ENCODE assay signal across 1 cellular context in genomic region chr10:110209399-110209925, GRCh38.
TF ChIP-seq lines count a peak whose summit lies in the region.

No MANE protein-coding gene starts in this region.

TF ChIP-seq in GM12878, 131 proteins besides CTCF, POLR2A, EP300 and RAD21:
- TF ChIP-seq, protein P1, sequence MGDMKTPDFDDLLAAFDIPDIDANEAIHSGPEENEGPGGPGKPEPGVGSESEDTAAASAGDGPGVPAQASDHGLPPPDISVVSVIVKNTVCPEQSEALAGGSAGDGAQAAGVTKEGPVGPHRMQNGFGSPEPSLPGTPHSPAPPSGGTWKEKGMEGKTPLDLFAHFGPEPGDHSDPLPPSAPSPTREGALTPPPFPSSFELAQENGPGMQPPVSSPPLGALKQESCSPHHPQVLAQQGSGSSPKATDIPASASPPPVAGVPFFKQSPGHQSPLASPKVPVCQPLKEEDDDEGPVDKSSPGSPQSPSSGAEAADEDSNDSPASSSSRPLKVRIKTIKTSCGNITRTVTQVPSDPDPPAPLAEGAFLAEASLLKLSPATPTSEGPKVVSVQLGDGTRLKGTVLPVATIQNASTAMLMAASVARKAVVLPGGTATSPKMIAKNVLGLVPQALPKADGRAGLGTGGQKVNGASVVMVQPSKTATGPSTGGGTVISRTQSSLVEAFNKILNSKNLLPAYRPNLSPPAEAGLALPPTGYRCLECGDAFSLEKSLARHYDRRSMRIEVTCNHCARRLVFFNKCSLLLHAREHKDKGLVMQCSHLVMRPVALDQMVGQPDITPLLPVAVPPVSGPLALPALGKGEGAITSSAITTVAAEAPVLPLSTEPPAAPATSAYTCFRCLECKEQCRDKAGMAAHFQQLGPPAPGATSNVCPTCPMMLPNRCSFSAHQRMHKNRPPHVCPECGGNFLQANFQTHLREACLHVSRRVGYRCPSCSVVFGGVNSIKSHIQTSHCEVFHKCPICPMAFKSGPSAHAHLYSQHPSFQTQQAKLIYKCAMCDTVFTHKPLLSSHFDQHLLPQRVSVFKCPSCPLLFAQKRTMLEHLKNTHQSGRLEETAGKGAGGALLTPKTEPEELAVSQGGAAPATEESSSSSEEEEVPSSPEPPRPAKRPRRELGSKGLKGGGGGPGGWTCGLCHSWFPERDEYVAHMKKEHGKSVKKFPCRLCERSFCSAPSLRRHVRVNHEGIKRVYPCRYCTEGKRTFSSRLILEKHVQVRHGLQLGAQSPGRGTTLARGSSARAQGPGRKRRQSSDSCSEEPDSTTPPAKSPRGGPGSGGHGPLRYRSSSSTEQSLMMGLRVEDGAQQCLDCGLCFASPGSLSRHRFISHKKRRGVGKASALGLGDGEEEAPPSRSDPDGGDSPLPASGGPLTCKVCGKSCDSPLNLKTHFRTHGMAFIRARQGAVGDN (IDR thresholded peaks at IDR 0.05) = 0 out of 2 replicates have a peak, but pooled peaks have one; percentile 29
- TF ChIP-seq RUNX3 (IDR thresholded peaks at IDR 0.05; ENCODE audit: low read length) (peak; percentile 6; the same call in 1 of the 2 replicates), NRF1 (conservative IDR thresholded peaks at IDR 0.05; ENCODE audit: low read depth, low read length) (no peak), ATF7 (IDR thresholded peaks at IDR 0.05; ENCODE audit: low read depth) (peak; percentile 39; the same call in 1 of the 2 replicates), ZBED1 (IDR thresholded peaks at IDR 0.05; ENCODE audit: borderline replicate concordance) (peak; percentile 44; the same call in 1 of the 2 replicates), MLLT1 (IDR thresholded peaks at IDR 0.05) (peak; percentile 67; the same call in 1 of the 2 replicates), ZNF24 (IDR thresholded peaks at IDR 0.05) (no peak), MAX (IDR thresholded peaks at IDR 0.05; ENCODE audit: low read depth, low read length) (peak; percentile 44; the same call in 1 of the 2 replicates), IKZF2 (IDR thresholded peaks at IDR 0.05) (peak; percentile 21 to 30; a peak in 3 of 4 replicates), NBN (IDR thresholded peaks at IDR 0.05) (peak; percentile 90), CBX5 (IDR thresholded peaks at IDR 0.05; ENCODE audit: low read depth) (0 out of 2 replicates have a peak, but pooled peaks have one; percentile 22), RB1 (IDR thresholded peaks at IDR 0.05; ENCODE audit: borderline replicate concordance) (0 out of 2 replicates have a peak, but pooled peaks have one; percentile 33), CHD2 (IDR thresholded peaks at IDR 0.05; ENCODE audit: borderline replicate concordance, low read depth, low read length) (peak; percentile 77), HCFC1 (IDR thresholded peaks at IDR 0.05; ENCODE audit: low read length) (no peak), IRF5 (IDR thresholded peaks at IDR 0.05; ENCODE audit: borderline replicate concordance) (no peak), TARDBP (IDR thresholded peaks at IDR 0.05; ENCODE audit: borderline replicate concordance) (no peak), SPI1 (IDR thresholded peaks at IDR 0.05; ENCODE audit: borderline replicate concordance, insufficient read depth, low read depth, low read length) (no peak), MEF2A (IDR thresholded peaks at IDR 0.05; ENCODE audit: insufficient read depth, low read depth, low read length) (no peak), GATAD2B (conservative IDR thresholded peaks at IDR 0.05; ENCODE audit: low read depth) (peak; percentile 54; the same call in 1 of the 2 replicates), LARP7 (IDR thresholded peaks at IDR 0.05) (peak; percentile 15; the same call in 1 of the 2 replicates), POU2F2 (IDR thresholded peaks at IDR 0.05; ENCODE audit: borderline replicate concordance, low read depth, low read length) (peak; percentile 64; the same call in 1 of the 3 replicates), MTA2 (IDR thresholded peaks at IDR 0.05; ENCODE audit: low read depth) (peak; percentile 30; the same call in 1 of the 2 replicates), MXI1 (IDR thresholded peaks at IDR 0.05; ENCODE audit: low read depth, low read length) (0 out of 2 replicates have a peak, but pooled peaks have one; percentile 7), GABPA (IDR thresholded peaks at IDR 0.05; ENCODE audit: low read depth) (no peak)
- TF ChIP-seq, protein P2, sequence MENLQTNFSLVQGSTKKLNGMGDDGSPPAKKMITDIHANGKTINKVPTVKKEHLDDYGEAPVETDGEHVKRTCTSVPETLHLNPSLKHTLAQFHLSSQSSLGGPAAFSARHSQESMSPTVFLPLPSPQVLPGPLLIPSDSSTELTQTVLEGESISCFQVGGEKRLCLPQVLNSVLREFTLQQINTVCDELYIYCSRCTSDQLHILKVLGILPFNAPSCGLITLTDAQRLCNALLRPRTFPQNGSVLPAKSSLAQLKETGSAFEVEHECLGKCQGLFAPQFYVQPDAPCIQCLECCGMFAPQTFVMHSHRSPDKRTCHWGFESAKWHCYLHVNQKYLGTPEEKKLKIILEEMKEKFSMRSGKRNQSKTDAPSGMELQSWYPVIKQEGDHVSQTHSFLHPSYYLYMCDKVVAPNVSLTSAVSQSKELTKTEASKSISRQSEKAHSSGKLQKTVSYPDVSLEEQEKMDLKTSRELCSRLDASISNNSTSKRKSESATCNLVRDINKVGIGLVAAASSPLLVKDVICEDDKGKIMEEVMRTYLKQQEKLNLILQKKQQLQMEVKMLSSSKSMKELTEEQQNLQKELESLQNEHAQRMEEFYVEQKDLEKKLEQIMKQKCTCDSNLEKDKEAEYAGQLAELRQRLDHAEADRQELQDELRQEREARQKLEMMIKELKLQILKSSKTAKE (IDR thresholded peaks at IDR 0.05; ENCODE audit: low read depth, poor library complexity, severe bottlenecking) = no peak
- TF ChIP-seq, protein P3, sequence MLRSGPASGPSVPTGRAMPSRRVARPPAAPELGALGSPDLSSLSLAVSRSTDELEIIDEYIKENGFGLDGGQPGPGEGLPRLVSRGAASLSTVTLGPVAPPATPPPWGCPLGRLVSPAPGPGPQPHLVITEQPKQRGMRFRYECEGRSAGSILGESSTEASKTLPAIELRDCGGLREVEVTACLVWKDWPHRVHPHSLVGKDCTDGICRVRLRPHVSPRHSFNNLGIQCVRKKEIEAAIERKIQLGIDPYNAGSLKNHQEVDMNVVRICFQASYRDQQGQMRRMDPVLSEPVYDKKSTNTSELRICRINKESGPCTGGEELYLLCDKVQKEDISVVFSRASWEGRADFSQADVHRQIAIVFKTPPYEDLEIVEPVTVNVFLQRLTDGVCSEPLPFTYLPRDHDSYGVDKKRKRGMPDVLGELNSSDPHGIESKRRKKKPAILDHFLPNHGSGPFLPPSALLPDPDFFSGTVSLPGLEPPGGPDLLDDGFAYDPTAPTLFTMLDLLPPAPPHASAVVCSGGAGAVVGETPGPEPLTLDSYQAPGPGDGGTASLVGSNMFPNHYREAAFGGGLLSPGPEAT (IDR thresholded peaks at IDR 0.05; ENCODE audit: low read depth) = peak; percentile 36; the same call in 1 of the 2 replicates
- TF ChIP-seq, protein P4, sequence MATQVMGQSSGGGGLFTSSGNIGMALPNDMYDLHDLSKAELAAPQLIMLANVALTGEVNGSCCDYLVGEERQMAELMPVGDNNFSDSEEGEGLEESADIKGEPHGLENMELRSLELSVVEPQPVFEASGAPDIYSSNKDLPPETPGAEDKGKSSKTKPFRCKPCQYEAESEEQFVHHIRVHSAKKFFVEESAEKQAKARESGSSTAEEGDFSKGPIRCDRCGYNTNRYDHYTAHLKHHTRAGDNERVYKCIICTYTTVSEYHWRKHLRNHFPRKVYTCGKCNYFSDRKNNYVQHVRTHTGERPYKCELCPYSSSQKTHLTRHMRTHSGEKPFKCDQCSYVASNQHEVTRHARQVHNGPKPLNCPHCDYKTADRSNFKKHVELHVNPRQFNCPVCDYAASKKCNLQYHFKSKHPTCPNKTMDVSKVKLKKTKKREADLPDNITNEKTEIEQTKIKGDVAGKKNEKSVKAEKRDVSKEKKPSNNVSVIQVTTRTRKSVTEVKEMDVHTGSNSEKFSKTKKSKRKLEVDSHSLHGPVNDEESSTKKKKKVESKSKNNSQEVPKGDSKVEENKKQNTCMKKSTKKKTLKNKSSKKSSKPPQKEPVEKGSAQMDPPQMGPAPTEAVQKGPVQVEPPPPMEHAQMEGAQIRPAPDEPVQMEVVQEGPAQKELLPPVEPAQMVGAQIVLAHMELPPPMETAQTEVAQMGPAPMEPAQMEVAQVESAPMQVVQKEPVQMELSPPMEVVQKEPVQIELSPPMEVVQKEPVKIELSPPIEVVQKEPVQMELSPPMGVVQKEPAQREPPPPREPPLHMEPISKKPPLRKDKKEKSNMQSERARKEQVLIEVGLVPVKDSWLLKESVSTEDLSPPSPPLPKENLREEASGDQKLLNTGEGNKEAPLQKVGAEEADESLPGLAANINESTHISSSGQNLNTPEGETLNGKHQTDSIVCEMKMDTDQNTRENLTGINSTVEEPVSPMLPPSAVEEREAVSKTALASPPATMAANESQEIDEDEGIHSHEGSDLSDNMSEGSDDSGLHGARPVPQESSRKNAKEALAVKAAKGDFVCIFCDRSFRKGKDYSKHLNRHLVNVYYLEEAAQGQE (IDR thresholded peaks at IDR 0.05; ENCODE audit: low read depth, low read length) = 0 out of 2 replicates have a peak, but pooled peaks have one; percentile 18
- TF ChIP-seq, protein P5, sequence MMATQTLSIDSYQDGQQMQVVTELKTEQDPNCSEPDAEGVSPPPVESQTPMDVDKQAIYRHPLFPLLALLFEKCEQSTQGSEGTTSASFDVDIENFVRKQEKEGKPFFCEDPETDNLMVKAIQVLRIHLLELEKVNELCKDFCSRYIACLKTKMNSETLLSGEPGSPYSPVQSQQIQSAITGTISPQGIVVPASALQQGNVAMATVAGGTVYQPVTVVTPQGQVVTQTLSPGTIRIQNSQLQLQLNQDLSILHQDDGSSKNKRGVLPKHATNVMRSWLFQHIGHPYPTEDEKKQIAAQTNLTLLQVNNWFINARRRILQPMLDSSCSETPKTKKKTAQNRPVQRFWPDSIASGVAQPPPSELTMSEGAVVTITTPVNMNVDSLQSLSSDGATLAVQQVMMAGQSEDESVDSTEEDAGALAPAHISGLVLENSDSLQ (IDR thresholded peaks at IDR 0.05) = no peak
